32 cellular contexts compared by ENCODE assay signal in the genomic region with DNA sequence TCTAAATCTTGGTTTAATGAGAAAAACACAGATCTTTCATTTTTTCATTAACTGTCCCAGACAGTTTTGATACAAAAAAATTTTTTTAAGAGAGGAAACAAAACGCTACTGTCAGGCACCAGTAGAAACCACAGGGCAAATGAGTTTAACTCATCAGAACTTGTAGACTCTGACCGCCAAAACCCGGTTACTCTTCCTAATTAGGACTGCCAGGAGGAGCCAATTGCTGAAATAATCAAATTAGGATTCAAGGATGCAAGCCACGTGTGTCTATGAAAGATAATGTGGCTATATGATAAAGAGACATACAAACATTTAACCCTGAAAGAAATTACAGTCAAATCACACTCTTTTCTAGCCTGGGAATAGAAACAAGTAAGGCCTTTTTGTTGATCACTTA.
"Had no signal": no experiment of that assay in that cellular context is flagged by ENCODE, and none has a peak within 500 bp of the region (broad histone marks: within the 10 kb centered on the region; RNA-seq: fewer than 3 reads in every experiment).

No MANE protein-coding gene starts in this region.

- H3K36me3 ChIP-seq: adrenal gland, esophagus muscularis mucosa, gastrocnemius medialis, heart left ventricle, WERI-Rb-1 had no signal

- ATAC-seq: activated CD4-positive, CD25-positive, alpha-beta regulatory T cell treated with anti-CD3 and anti-CD28 coated beads, Interleukin-2, amount 50 U/mL, for 24 hours; activated CD8-positive, alpha-beta T cell treated with anti-CD3 and anti-CD28 coated beads for 36 hours; activated naive CD8-positive, alpha-beta T cell treated with anti-CD3 and anti-CD28 coated beads, Interleukin-2, amount 50 U/mL, for 24 hours; body of pancreas; effector memory CD8-positive, alpha-beta T cell; foreskin keratinocyte; gastrocnemius medialis; heart left ventricle; T-helper 17 cell had no signal

- FAIRE-seq: colon had no signal

- H3K27ac ChIP-seq: adrenal gland, body of pancreas, esophagus muscularis mucosa, foreskin keratinocyte, gastrocnemius medialis, heart left ventricle, WERI-Rb-1 had no signal

- H3K4me1 ChIP-seq: adrenal gland, esophagus muscularis mucosa, gastrocnemius medialis had no signal

- H3K9me3 ChIP-seq: adrenal gland, esophagus muscularis mucosa, gastrocnemius medialis, heart left ventricle had no signal

- H3K27me3 ChIP-seq: adrenal gland, body of pancreas, esophagus muscularis mucosa, foreskin keratinocyte, gastrocnemius medialis, heart left ventricle had no signal

- H3K4me3 ChIP-seq: adrenal gland, body of pancreas, esophagus muscularis mucosa, gastrocnemius medialis, heart left ventricle had no signal

- DNase-seq: activated B cell treated with CpG ODN at 0.5 μM for 24 hours; activated CD4-positive, alpha-beta T cell treated with anti-CD3 and anti-CD28 coated beads for 48 hours; activated CD4-positive, alpha-beta T cell treated with anti-CD3 and anti-CD28 coated beads, Interleukin-2, amount 50 U/mL, for 1 hour; activated CD4-positive, alpha-beta T cell treated with anti-CD3 and anti-CD28 coated beads, Interleukin-2, amount 50 U/mL, for 48 hours; activated CD8-positive, alpha-beta memory T cell treated with anti-CD3 and anti-CD28 coated beads for 24 hours; activated CD8-positive, alpha-beta T cell treated with anti-CD3 and anti-CD28 coated beads for 36 hours; activated effector memory CD4-positive, alpha-beta T cell treated with anti-CD3 and anti-CD28 coated beads, Interleukin-2, amount 50 U/mL, for 16 hours; activated naive CD4-positive, alpha-beta T cell treated with anti-CD3 and anti-CD28 coated beads for 36 hours; activated naive CD8-positive, alpha-beta T cell treated with anti-CD3 and anti-CD28 coated beads for 36 hours; activated naive CD8-positive, alpha-beta T cell treated with anti-CD3 and anti-CD28 coated beads, Interleukin-2, amount 50 U/mL, for 24 hours; activated T-cell treated with anti-CD3 and anti-CD28 coated beads, Interleukin-2, amount 50 U/mL, for 1 hour; activated T-cell treated with anti-CD3 and anti-CD28 coated beads, Interleukin-2, amount 50 U/mL, for 48 hours; adrenal gland; amygdala; aorta; body of pancreas; caudate nucleus; cortex of kidney; dermis blood vessel endothelial cell; effector CD4-positive, alpha-beta T cell; effector memory CD8-positive, alpha-beta T cell; erythroblast; foreskin keratinocyte; gastrocnemius medialis; glutamatergic neuron; heart left ventricle; T-helper 17 cell; T1000; WERI-Rb-1 had no signal
